18 cellular contexts compared by ENCODE assay signal in the genomic region with DNA sequence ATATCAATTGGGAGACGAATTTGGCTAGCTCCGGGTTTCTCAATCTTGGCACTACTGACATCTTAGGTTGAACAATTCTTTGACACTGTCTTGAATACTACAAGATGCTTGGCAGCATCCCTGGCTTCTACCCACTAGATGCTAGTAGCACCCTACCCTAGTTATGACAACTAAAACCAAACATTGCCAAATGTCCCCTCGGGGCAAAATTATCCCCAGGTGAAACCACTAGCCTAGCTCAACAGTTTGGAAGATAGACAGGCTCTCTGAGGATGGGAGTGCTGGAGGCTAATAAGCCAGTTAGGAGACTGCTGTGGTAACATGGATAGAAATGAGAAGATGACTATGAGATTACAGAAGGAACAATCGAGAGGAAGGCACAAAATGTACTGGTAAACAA. TPM values are rescaled to one million over a fixed set of nuclear protein-coding genes. Genes with fewer than 3 reads are reported as not detected.
"Had no signal": no experiment of that assay in that cellular context is flagged by ENCODE, and none has a peak within 500 bp of the region (broad histone marks: within the 10 kb centered on the region; RNA-seq: fewer than 3 reads in every experiment).

No MANE protein-coding gene starts in this region.

- H3K9ac ChIP-seq: SK-N-SH had no signal

- H3K9me3 ChIP-seq: SK-N-SH had no signal

- H3K4me2 ChIP-seq: SK-N-SH had no signal

- DNase-seq: MM.1S, NCI-H1048, NCI-H1105, NCI-H1436 treated with DMSO at 0.1 percent for 48 hours, NCI-H1694, NCI-H187 treated with DMSO at 0.1 percent for 48 hours, NCI-H2029 treated with DMSO at 0.1 percent for 48 hours, NCI-H2171 treated with DMSO at 0.1 percent for 48 hours, NCI-H345, NCI-H524, NCI-H526 treated with DMSO at 0.1 percent for 48 hours, NCI-H774, SHP77, SK-N-SH, SW 1271 had no signal

- ATAC-seq: Panc1 had no signal

- H3K27ac ChIP-seq: RWPE1 had no signal

RNA-seq across cellular contexts. Expression of a gene that starts 59.1 kb away (rescaled TPM):
- total RNA-seq: HT-29 had no signal
